In the genomic region with DNA sequence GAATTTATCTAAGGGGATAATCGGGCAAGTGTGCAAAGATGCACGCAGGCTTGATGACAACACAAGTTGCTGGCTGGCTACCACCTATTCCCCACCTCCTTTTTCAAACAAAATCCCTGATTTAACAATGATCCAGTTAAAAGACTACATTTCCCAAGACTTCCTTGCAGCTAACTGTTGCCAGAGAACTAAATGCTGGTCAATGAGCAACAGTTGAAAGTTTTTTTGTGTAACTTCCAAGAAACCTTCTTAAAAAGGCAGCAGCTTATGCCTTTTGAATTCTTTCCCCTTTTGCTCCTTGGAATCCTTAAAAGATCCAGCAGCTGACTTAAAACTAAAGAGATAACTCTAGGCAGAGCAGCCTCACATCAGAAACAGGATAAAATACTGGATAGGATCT, we compare ENCODE assay signal across 19 cellular contexts. TPM values are rescaled to one million over a fixed set of nuclear protein-coding genes. Genes with fewer than 3 reads are reported as not detected.
A peak's percentile ranks its signal among the peaks of the same experiment; 100 is the strongest.
DNase-seq lines count a peak whose midpoint lies in the region; ATAC-seq and TF ChIP-seq lines count a peak whose summit lies in the region.
"Had no signal": no experiment of that assay in that cellular context is flagged by ENCODE, and none has a peak within 500 bp of the region (broad histone marks: within the 10 kb centered on the region; RNA-seq: fewer than 3 reads in every experiment).

No MANE protein-coding gene starts in this region.

- H2BK20ac ChIP-seq in H9 (ENCODE audit: low read depth, low read length, poor library complexity, severe bottlenecking), result no peak overlapping the region

- no peaks in the 10 kb centered on the region for H3K27me3 ChIP-seq in H9 (ENCODE audit: insufficient read depth, low read length)
- no peaks in the 10 kb centered on the region for H3K27me3 ChIP-seq in mesenchymal stem cell (ENCODE audit: control insufficient read depth in 1 of 2, insufficient read depth in 1 of 2, low read length in 2 of 2)
- H3K27me3 ChIP-seq in gastroesophageal sphincter, result no peaks in the 10 kb centered on the region
- H3K27me3 ChIP-seq: BLaER1 treated with 17β-estradiol and CSF1 and Interleukin-3, amounts not matched to agents 10 nM and 100 nM; SJCRH30 had no signal

- H2BK120ac ChIP-seq in H9 (ENCODE audit: low read depth, low read length, poor library complexity, severe bottlenecking) (no peak overlapping the region), mesenchymal stem cell (ENCODE audit: low read depth, low read length) (no peak overlapping the region)

- H4K8ac ChIP-seq in H9 (replicated peaks; ENCODE audit: insufficient read length, low read depth, low read length) (no peak overlapping the region), mesenchymal stem cell (ENCODE audit: low read length) (no peak overlapping the region)

- H2BK12ac ChIP-seq in H9 (ENCODE audit: insufficient read length, low read depth, low read length) (no peak overlapping the region), mesenchymal stem cell (ENCODE audit: low read length in 2 of 2) (no peak overlapping the region)

- no peak overlapping the region for H2AK5ac ChIP-seq in H9 (ENCODE audit: insufficient read length, low read length)
- H2AK5ac ChIP-seq in mesenchymal stem cell (ENCODE audit: low read length, severe bottlenecking), result no peak overlapping the region

- H3K27ac ChIP-seq in H9 (ENCODE audit: insufficient read length, low read depth, low read length) (no peak overlapping the region), mesenchymal stem cell (ENCODE audit: low read length, poor library complexity, severe bottlenecking) (no peak overlapping the region), gastroesophageal sphincter (no peak overlapping the region)
- H3K27ac ChIP-seq: BLaER1 treated with 17β-estradiol and CSF1 and Interleukin-3, amounts not matched to agents 10 nM and 100 nM; KMS-11; PC-9; SJCRH30 had no signal

- H3K4ac ChIP-seq in H9 (ENCODE audit: low read depth, low read length) (no peak overlapping the region), mesenchymal stem cell (ENCODE audit: low read depth in 1 of 2, low read length in 2 of 2) (no peak overlapping the region)

- H3K4me1 Mint-ChIP-seq in H9, result peaks cover 20 to 22% of the 10 kb centered on the region in 2 experiments

- no peak overlapping the region for H4K5ac ChIP-seq in H9 (ENCODE audit: insufficient read length, low read depth, low read length)

- no peak overlapping the region for H3K4me2 ChIP-seq in H9 (ENCODE audit: insufficient read depth, insufficient read length, low read length)
- no peak overlapping the region for H3K4me2 ChIP-seq in mesenchymal stem cell (ENCODE audit: low read length, poor library complexity, severe bottlenecking)
- H3K4me2 ChIP-seq: BLaER1 treated with 17β-estradiol and CSF1 and Interleukin-3, amounts not matched to agents 10 nM and 100 nM; KMS-11; PC-9 had no signal

- H3K23ac ChIP-seq in H9 (ENCODE audit: insufficient read length, low read depth, low read length) (no peak overlapping the region), mesenchymal stem cell (ENCODE audit: low read length in 2 of 2) (no peak overlapping the region)

- no peaks in the 10 kb centered on the region for H3K23me2 ChIP-seq in H9 (ENCODE audit: insufficient read length, low read depth, low read length, poor library complexity, severe bottlenecking)

- H3K27ac Mint-ChIP-seq in H9, result no peak overlapping the region

- DNase-seq in H9 (no peak), choroid plexus epithelial cell (ENCODE audit: low read depth) (peak; percentile 25), medulla oblongata (ENCODE audit: extremely low spot score) (peak; percentile 16), mesenchymal stem cell (no peak), T1000 (lab: John Stamatoyannopoulos, UW) (no peak)
- DNase-seq: DMS79 treated with DMSO at 0.1 percent for 48 hours, GOT3, NCI-H1436, NCI-H2029 treated with DMSO at 0.1 percent for 48 hours, NCI-H510A, NCI-H774, PC-9, SJCRH30 had no signal

- WGBS in H9 (ENCODE audit: extremely low coverage, insufficient read length, low lambda C conversion rate), result no CpG with 5 or more reads among the region's 2 CpGs
- 98% methylated on average over 2 of the region's 2 CpGs for WGBS in mesenchymal stem cell
- 78 to 94% methylated on average over 2 of the region's 2 CpGs for WGBS in gastroesophageal sphincter (ENCODE audit: low coverage in 1 of 2), 2 donors

- H4K91ac ChIP-seq in H9 (ENCODE audit: insufficient read length, low read depth, low read length) (no peak overlapping the region), mesenchymal stem cell (ENCODE audit: low read length) (no peak overlapping the region)

- no peak overlapping the region for H3T11ph ChIP-seq in H9 (ENCODE audit: low read length)

- TF ChIP-seq EP300 in gastroesophageal sphincter (IDR thresholded peaks at IDR 0.05), result no peak

- H3K27me3 Mint-ChIP-seq in H9 (ENCODE audit: low read depth), result no peaks in the 10 kb centered on the region

- H3K9ac ChIP-seq in H9 (ENCODE audit: extremely low read depth, insufficient read length, low read length), result no peak overlapping the region
- H3K9ac ChIP-seq in mesenchymal stem cell (ENCODE audit: low read length), result no peak overlapping the region
- H3K9ac ChIP-seq: BLaER1 treated with 17β-estradiol and CSF1 and Interleukin-3, amounts not matched to agents 10 nM and 100 nM; KMS-11 had no signal

- no peaks in the 10 kb centered on the region for H3K79me2 ChIP-seq in H9 (ENCODE audit: insufficient read depth, low read length)

- H3K4me3 ChIP-seq in choroid plexus epithelial cell (ENCODE audit: low read depth, low read length) (no peak overlapping the region), mesenchymal stem cell (ENCODE audit: insufficient read depth in 1 of 2, low read depth in 1 of 2, low read length in 2 of 2) (no peak overlapping the region), gastroesophageal sphincter (no peak overlapping the region)
- H3K4me3 ChIP-seq: BLaER1 treated with 17β-estradiol and CSF1 and Interleukin-3, amounts not matched to agents 10 nM and 100 nM; GM12878; PC-9; SJCRH30 had no signal

- H3K36me3 ChIP-seq in mesenchymal stem cell (ENCODE audit: control insufficient read depth in 1 of 2, insufficient read depth in 2 of 2, low read depth in 1 of 2, low read length in 2 of 2), result no peaks in the 10 kb centered on the region
- peaks cover 0 to 25% of the 10 kb centered on the region in 2 donors for H3K36me3 ChIP-seq in gastroesophageal sphincter
- H3K36me3 ChIP-seq: BLaER1 treated with 17β-estradiol and CSF1 and Interleukin-3, amounts not matched to agents 10 nM and 100 nM; SJCRH30 had no signal

- H3K14ac ChIP-seq in H9 (ENCODE audit: insufficient read depth, low read length) (no peak overlapping the region), mesenchymal stem cell (ENCODE audit: low read length in 2 of 2) (no peak overlapping the region)

- H3K18ac ChIP-seq in H9 (ENCODE audit: insufficient read length, low read depth, low read length) (no peak overlapping the region), mesenchymal stem cell (ENCODE audit: low read depth in 1 of 2, low read length in 2 of 2) (no peak overlapping the region)

- H2BK15ac ChIP-seq in H9 (ENCODE audit: low read depth, low read length) (no peak overlapping the region), mesenchymal stem cell (ENCODE audit: low read depth, poor library complexity, severe bottlenecking) (no peak overlapping the region)

- TF ChIP-seq CTCF in H9 (conservative IDR thresholded peaks at IDR 0.05), result no peak
- no peak for TF ChIP-seq CTCF in choroid plexus epithelial cell (conservative IDR thresholded peaks at IDR 0.05; ENCODE audit: low read depth, low read length)
- no peak for TF ChIP-seq CTCF in gastroesophageal sphincter (IDR thresholded peaks at IDR 0.05)

- no peaks in the 10 kb centered on the region for H3K36me3 Mint-ChIP-seq in H9 (ENCODE audit: insufficient read depth in 1 of 3, low read depth in 3 of 3)

- no peak overlapping the region for H2BK5ac ChIP-seq in H9 (ENCODE audit: insufficient read length, low read length)
- no peak overlapping the region for H2BK5ac ChIP-seq in mesenchymal stem cell (ENCODE audit: low read depth, low read length, poor library complexity, severe bottlenecking)

- no peaks in the 10 kb centered on the region for H3K9me3 Mint-ChIP-seq in H9

- no peak overlapping the region for H3K4me3 Mint-ChIP-seq in H9

- H3K56ac ChIP-seq in H9 (ENCODE audit: insufficient read length, low read depth, low read length), result no peak overlapping the region

- no peak for TF ChIP-seq POLR2A in gastroesophageal sphincter (IDR thresholded peaks at IDR 0.05)

- no peaks in the 10 kb centered on the region for H4K20me1 ChIP-seq in H9 (ENCODE audit: control insufficient read depth, insufficient read depth, insufficient read length)
- H4K20me1 ChIP-seq: BLaER1 treated with 17β-estradiol and CSF1 and Interleukin-3, amounts not matched to agents 10 nM and 100 nM had no signal

- H3K4me1 ChIP-seq in H9 (ENCODE audit: insufficient read depth, low read length) (peaks cover 7% of the 10 kb centered on the region), mesenchymal stem cell (ENCODE audit: control insufficient read depth, insufficient read depth, low read depth, low read length) (peaks cover 3% of the 10 kb centered on the region), gastroesophageal sphincter (no peaks in the 10 kb centered on the region)
- H3K4me1 ChIP-seq: SJCRH30 had no signal

- ATAC-seq in GM18858 (IDR thresholded peaks at IDR 0.05; ENCODE audit: unreplicated experiment) (no peak), gastroesophageal sphincter (no peak)
- ATAC-seq: GM12878, HepG2 had no signal

- H3K79me1 ChIP-seq in H9 (ENCODE audit: insufficient read depth, low read depth, low read length, poor library complexity, severe bottlenecking), result no peaks in the 10 kb centered on the region
- H3K79me1 ChIP-seq in mesenchymal stem cell (replicated peaks; ENCODE audit: low read length, poor library complexity, severe bottlenecking), result no peaks in the 10 kb centered on the region

- H3K9me3 ChIP-seq in H9 (ENCODE audit: control insufficient read depth, low read depth, low read length) (no peaks in the 10 kb centered on the region), mesenchymal stem cell (ENCODE audit: control insufficient read depth, low read length) (no peaks in the 10 kb centered on the region), gastroesophageal sphincter (no peaks in the 10 kb centered on the region)
- H3K9me3 ChIP-seq: BLaER1 treated with 17β-estradiol and CSF1 and Interleukin-3, amounts not matched to agents 10 nM and 100 nM; SJCRH30 had no signal

- H2AFZ ChIP-seq in H9 (ENCODE audit: low read length) (peak overlapping the region; percentile 85), mesenchymal stem cell (ENCODE audit: low read depth, low read length) (no peak overlapping the region)
- H2AFZ ChIP-seq: PC-9 had no signal

RNA-seq across cellular contexts. Expression of gene NPHP1, which starts 38.6 kb away (rescaled TPM):
- total RNA-seq in H9 (2021), result 2.1 and 2.8 TPM in 2 replicates
- polyA plus RNA-seq in mesenchymal stem cell (2013, experiment 1 of 2), result 6.8 TPM
- polyA plus RNA-seq in mesenchymal stem cell (2013, experiment 2 of 2), result 6.0 TPM
- total RNA-seq in gastroesophageal sphincter, result 10 to 100 TPM in 2 of 4 donors, 1 to 10 TPM in 2; 8.2 to 19.5 (median 9.9) TPM

RNA-seq across cellular contexts. Expression of gene MTLN, which starts 46.1 kb away (rescaled TPM):
- total RNA-seq in H9 (2021) (15.8 and 16.3 TPM in 2 replicates), gastroesophageal sphincter (100 to 1,000 TPM in 3 of 4 donors, 10 to 100 TPM in 1; 81.1 to 170 (median 147) TPM)
- 33.8 TPM for polyA plus RNA-seq in mesenchymal stem cell (2013, experiment 1 of 2)
- polyA plus RNA-seq in mesenchymal stem cell (2013, experiment 2 of 2), result 37.5 TPM

RNA-seq across cellular contexts. Expression of gene MALL, which starts 50.6 kb away (rescaled TPM):
- total RNA-seq in H9 (2021), result 5.0 and 5.5 TPM in 2 replicates
- 0.84 TPM for polyA plus RNA-seq in mesenchymal stem cell (2013, experiment 1 of 2)
- 0.75 TPM for polyA plus RNA-seq in mesenchymal stem cell (2013, experiment 2 of 2)
- total RNA-seq in gastroesophageal sphincter, result 10 to 100 TPM in 3 of 4 donors, 1 to 10 TPM in 1; 2.5 to 28.3 (median 14.8) TPM
- total RNA-seq: HepG2 had no signal
- polyA plus RNA-seq: GM12878, HepG2 had no signal

Comparison
In these comparisons a context has a peak if more than half of its experiments do, and no peak if none do; other contexts are left out.
1. DNase-seq: peak in choroid plexus epithelial cell (single experiment) and medulla oblongata (single experiment); none in H9 (single experiment), mesenchymal stem cell (single experiment) and T1000 (single experiment).